In the genomic region with DNA sequence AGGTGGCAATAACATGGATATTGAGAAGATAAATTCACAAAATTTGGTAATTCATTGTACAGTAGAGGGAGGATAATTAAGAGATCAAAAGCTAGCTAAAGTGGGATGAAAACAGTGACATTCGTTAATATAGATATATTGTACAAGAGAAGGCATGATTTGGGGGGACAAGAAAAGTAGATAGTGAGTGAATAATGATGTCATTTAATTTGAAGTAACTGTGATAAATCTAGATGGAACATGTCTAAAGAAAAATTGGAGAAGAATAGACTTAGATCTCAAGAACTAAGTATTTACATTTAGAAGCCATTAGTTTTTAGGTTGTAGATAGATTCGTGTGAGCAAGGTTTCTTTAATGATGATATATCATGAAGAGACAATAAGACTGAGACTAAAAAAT, we compare ENCODE assay signal across 39 cellular contexts.
"Had no signal": no experiment of that assay in that cellular context is flagged by ENCODE, and none has a peak within 500 bp of the region (broad histone marks: within the 10 kb centered on the region; RNA-seq: fewer than 3 reads in every experiment).

No MANE protein-coding gene starts in this region.

- H3K36me3 ChIP-seq: adrenal gland, ascending aorta, brain microvascular endothelial cell, breast epithelium, cardiac muscle cell had no signal

- H3K4me1 ChIP-seq: adrenal gland, ascending aorta, body of pancreas, breast epithelium had no signal

- H3K9me3 Mint-ChIP-seq: activated naive CD4-positive, alpha-beta T cell treated with anti-CD3 and anti-CD28 coated beads, Interleukin-2, amount 10 ng/mL, durations not matched to agents 7 days and 5 days; activated naive CD4-positive, alpha-beta T cell treated with anti-CD3 and anti-CD28 coated beads, Interleukin-2, amount 50 U/mL, for 24 hours; activated naive CD8-positive, alpha-beta T cell treated with anti-CD3 and anti-CD28 coated beads, Interleukin-2, amount 10 ng/mL, durations not matched to agents 7 days and 5 days; activated naive CD8-positive, alpha-beta T cell treated with anti-CD3 and anti-CD28 coated beads, Interleukin-2, amount 50 U/mL, for 24 hours; activated T-cell treated with anti-CD3 and anti-CD28 coated beads, Interleukin-2, amount 50 U/mL, for 24 hours; activated T-helper 1 cell treated with anti-CD3 and anti-CD28 coated beads, Interleukin-12 subunit alpha, Interleukin-12 subunit beta, Interleukin-2, Interleukin-4 antibody, amounts not matched to agents 30 ng/mL and 10 ng/mL and 1 ng/mL, durations not matched to agents 14 hours and 24 hours and 36 hours; brain had no signal

- H3K27ac Mint-ChIP-seq: activated naive CD4-positive, alpha-beta T cell treated with anti-CD3 and anti-CD28 coated beads for 36 hours; activated naive CD4-positive, alpha-beta T cell treated with anti-CD3 and anti-CD28 coated beads, Interleukin-2, amount 10 ng/mL, durations not matched to agents 7 days and 5 days; activated naive CD4-positive, alpha-beta T cell treated with anti-CD3 and anti-CD28 coated beads, Interleukin-2, amount 50 U/mL, for 24 hours; activated naive CD4-positive, alpha-beta T cell treated with anti-CD3 and anti-CD28 coated beads, Interleukin-2, amount 50 U/mL, for 72 hours; activated naive CD8-positive, alpha-beta T cell; activated naive CD8-positive, alpha-beta T cell treated with anti-CD3 and anti-CD28 coated beads for 36 hours; activated naive CD8-positive, alpha-beta T cell treated with anti-CD3 and anti-CD28 coated beads, Interleukin-2, amount 10 ng/mL, durations not matched to agents 7 days and 5 days; activated naive CD8-positive, alpha-beta T cell treated with anti-CD3 and anti-CD28 coated beads, Interleukin-2, amount 50 U/mL, for 24 hours; activated T-cell treated with anti-CD3 and anti-CD28 coated beads, Interleukin-2, amount 50 U/mL, for 24 hours; activated T-helper 1 cell treated with anti-CD3 and anti-CD28 coated beads, Interleukin-12 subunit alpha, Interleukin-12 subunit beta, Interleukin-2, Interleukin-4 antibody, amounts not matched to agents 30 ng/mL and 10 ng/mL and 1 ng/mL, durations not matched to agents 14 hours and 24 hours and 36 hours; activated T-helper 17 cell treated with anti-CD3 and anti-CD28 coated beads, Interleukin-2, amount 50 U/mL, for 72 hours; activated T-helper 2 cell treated with anti-CD3 and anti-CD28 coated beads, Interferon-gamma antibody, Interleukin-2, Interleukin-4, amounts not matched to agents 10 μg/mL and 5 μg/mL and 100 μg/mL, durations not matched to agents 14 hours and 24 hours and 36 hours; brain had no signal

- H3K27ac ChIP-seq: adrenal gland, ascending aorta, body of pancreas, brain microvascular endothelial cell, breast epithelium, cardiac muscle cell had no signal

- DNase-seq: activated effector memory CD4-positive, alpha-beta T cell treated with anti-CD3 and anti-CD28 coated beads, Interleukin-2, amount 50 U/mL, for 16 hours; activated effector memory CD4-positive, alpha-beta T cell treated with Interleukin-2 at 50 U/mL for 16 hours; activated gamma-delta T cell; activated gamma-delta T cell treated with Interleukin-2 at 50 U/mL for 16 hours; activated naive CD4-positive, alpha-beta T cell; activated naive CD4-positive, alpha-beta T cell treated with anti-CD3 and anti-CD28 coated beads for 36 hours; activated naive CD4-positive, alpha-beta T cell treated with anti-CD3 and anti-CD28 coated beads, Interleukin-2, amount 10 ng/mL, durations not matched to agents 7 days and 5 days; activated naive CD4-positive, alpha-beta T cell treated with anti-CD3 and anti-CD28 coated beads, Interleukin-2, amount 50 U/mL, for 16 hours; activated naive CD4-positive, alpha-beta T cell treated with Interleukin-2 at 50 U/mL for 16 hours; activated naive CD8-positive, alpha-beta T cell treated with anti-CD3 and anti-CD28 coated beads for 36 hours; activated naive CD8-positive, alpha-beta T cell treated with anti-CD3 and anti-CD28 coated beads, Interleukin-2, amount 10 ng/mL, durations not matched to agents 7 days and 5 days; activated naive CD8-positive, alpha-beta T cell treated with anti-CD3 and anti-CD28 coated beads, Interleukin-2, amount 50 U/mL, for 24 hours; activated T-cell treated with anti-CD3 and anti-CD28 coated beads, Interleukin-2, amount 50 U/mL, for 1 hour; activated T-cell treated with anti-CD3 and anti-CD28 coated beads, Interleukin-2, amount 50 U/mL, for 24 hours; activated T-cell treated with anti-CD3 and anti-CD28 coated beads, Interleukin-2, amount 50 U/mL, for 4 hours; activated T-cell treated with anti-CD3 and anti-CD28 coated beads, Interleukin-2, amount 50 U/mL, for 48 hours; adrenal gland; amniotic stem cell; amygdala; anterior cingulate cortex; aorta; body of pancreas; brain microvascular endothelial cell; caudate nucleus; central memory CD4-positive, alpha-beta T cell; cerebellar nuclear complex had no signal

- H3K27me3 ChIP-seq: adrenal gland, ascending aorta, body of pancreas, brain microvascular endothelial cell, breast epithelium, cardiac muscle cell had no signal

- H3K27me3 Mint-ChIP-seq: activated naive CD4-positive, alpha-beta T cell treated with anti-CD3 and anti-CD28 coated beads, Interleukin-2, amount 10 ng/mL, durations not matched to agents 7 days and 5 days; activated naive CD4-positive, alpha-beta T cell treated with anti-CD3 and anti-CD28 coated beads, Interleukin-2, amount 50 U/mL, for 24 hours; activated naive CD8-positive, alpha-beta T cell; activated naive CD8-positive, alpha-beta T cell treated with anti-CD3 and anti-CD28 coated beads for 36 hours; activated naive CD8-positive, alpha-beta T cell treated with anti-CD3 and anti-CD28 coated beads, Interleukin-2, amount 10 ng/mL, durations not matched to agents 7 days and 5 days; activated naive CD8-positive, alpha-beta T cell treated with anti-CD3 and anti-CD28 coated beads, Interleukin-2, amount 50 U/mL, for 24 hours; activated T-cell treated with anti-CD3 and anti-CD28 coated beads, Interleukin-2, amount 50 U/mL, for 24 hours; activated T-helper 17 cell treated with anti-CD3 and anti-CD28 coated beads, Interleukin-2, amount 50 U/mL, for 72 hours; brain; central memory CD8-positive, alpha-beta T cell had no signal

- FAIRE-seq: astrocyte, bronchial epithelial cell had no signal

- H3K36me3 Mint-ChIP-seq: activated naive CD4-positive, alpha-beta T cell treated with anti-CD3 and anti-CD28 coated beads, Interleukin-2, amount 10 ng/mL, durations not matched to agents 7 days and 5 days; activated naive CD4-positive, alpha-beta T cell treated with anti-CD3 and anti-CD28 coated beads, Interleukin-2, amount 50 U/mL, for 24 hours; activated naive CD4-positive, alpha-beta T cell treated with anti-CD3 and anti-CD28 coated beads, Interleukin-2, amount 50 U/mL, for 72 hours; activated naive CD8-positive, alpha-beta T cell; activated naive CD8-positive, alpha-beta T cell treated with anti-CD3 and anti-CD28 coated beads for 36 hours; activated naive CD8-positive, alpha-beta T cell treated with anti-CD3 and anti-CD28 coated beads, Interleukin-2, amount 10 ng/mL, durations not matched to agents 7 days and 5 days; brain had no signal

- H3K4me3 ChIP-seq: adrenal gland, ascending aorta, body of pancreas, breast epithelium, cardiac muscle cell had no signal

- H3K4me1 Mint-ChIP-seq: activated naive CD4-positive, alpha-beta T cell treated with anti-CD3 and anti-CD28 coated beads, Interleukin-2, amount 10 ng/mL, durations not matched to agents 7 days and 5 days; activated naive CD4-positive, alpha-beta T cell treated with anti-CD3 and anti-CD28 coated beads, Interleukin-2, amount 50 U/mL, for 24 hours; activated naive CD8-positive, alpha-beta T cell treated with anti-CD3 and anti-CD28 coated beads for 36 hours; activated naive CD8-positive, alpha-beta T cell treated with anti-CD3 and anti-CD28 coated beads, Interleukin-2, amount 10 ng/mL, durations not matched to agents 7 days and 5 days; activated naive CD8-positive, alpha-beta T cell treated with anti-CD3 and anti-CD28 coated beads, Interleukin-2, amount 50 U/mL, for 24 hours; activated T-helper 17 cell treated with anti-CD3 and anti-CD28 coated beads, Interleukin-2, amount 50 U/mL, for 72 hours; brain; central memory CD8-positive, alpha-beta T cell had no signal

- H3K9me3 ChIP-seq: adrenal gland, ascending aorta, body of pancreas, breast epithelium had no signal

- H3K4me3 Mint-ChIP-seq: activated naive CD4-positive, alpha-beta T cell treated with anti-CD3 and anti-CD28 coated beads for 36 hours; activated naive CD4-positive, alpha-beta T cell treated with anti-CD3 and anti-CD28 coated beads, Interleukin-2, amount 10 ng/mL, durations not matched to agents 7 days and 5 days; activated naive CD4-positive, alpha-beta T cell treated with anti-CD3 and anti-CD28 coated beads, Interleukin-2, amount 50 U/mL, for 24 hours; activated naive CD8-positive, alpha-beta T cell; activated naive CD8-positive, alpha-beta T cell treated with anti-CD3 and anti-CD28 coated beads for 36 hours; activated naive CD8-positive, alpha-beta T cell treated with anti-CD3 and anti-CD28 coated beads, Interleukin-2, amount 10 ng/mL, durations not matched to agents 7 days and 5 days; activated naive CD8-positive, alpha-beta T cell treated with anti-CD3 and anti-CD28 coated beads, Interleukin-2, amount 50 U/mL, for 24 hours; activated T-cell treated with anti-CD3 and anti-CD28 coated beads, Interleukin-2, amount 50 U/mL, for 24 hours; activated T-cell treated with anti-CD3 and anti-CD28 coated beads, Interleukin-2, amount 50 U/mL, for 4 hours; activated T-helper 1 cell treated with anti-CD3 and anti-CD28 coated beads, Interleukin-12 subunit alpha, Interleukin-12 subunit beta, Interleukin-2, Interleukin-4 antibody, amounts not matched to agents 30 ng/mL and 10 ng/mL and 1 ng/mL, durations not matched to agents 14 hours and 24 hours and 36 hours; activated T-helper 17 cell treated with anti-CD3 and anti-CD28 coated beads, Interleukin-2, amount 50 U/mL, for 72 hours; brain; central memory CD8-positive, alpha-beta T cell had no signal

- ATAC-seq: activated naive CD4-positive, alpha-beta T cell treated with anti-CD3 and anti-CD28 coated beads, Interleukin-2, amount 50 U/mL, for 72 hours; activated naive CD8-positive, alpha-beta T cell treated with anti-CD3 and anti-CD28 coated beads, Interleukin-2, amount 50 U/mL, for 24 hours; activated T-cell treated with anti-CD3 and anti-CD28 coated beads, Interleukin-2, amount 50 U/mL, for 4 hours; activated T-helper 17 cell treated with anti-CD3 and anti-CD28 coated beads, Interleukin-2, amount 50 U/mL, for 72 hours; body of pancreas had no signal
